In the genomic region with DNA sequence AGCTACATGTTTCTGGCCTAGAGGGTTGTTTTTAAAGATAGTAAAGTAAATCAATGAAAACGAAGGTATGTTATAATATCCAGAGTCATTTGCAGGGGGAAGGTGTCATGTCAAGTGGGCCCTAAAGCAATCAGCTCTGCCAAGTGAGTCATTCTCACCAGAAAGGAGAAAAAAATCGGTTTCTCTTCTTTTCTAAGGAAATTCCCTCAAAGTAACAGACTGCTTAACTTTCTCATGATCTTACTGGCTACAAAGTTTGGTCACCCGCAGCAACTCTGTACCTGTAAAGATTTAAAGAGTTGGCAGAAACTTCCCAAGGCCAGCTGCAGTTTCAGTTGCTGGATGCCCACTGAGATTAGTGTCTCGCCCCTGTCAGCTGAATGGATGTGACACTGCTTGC, we compare ENCODE assay signal across 1 cellular context.
TF ChIP-seq lines count a peak whose summit lies in the region.

No MANE protein-coding gene starts in this region.

TF ChIP-seq in GM12878, 131 proteins besides CTCF, POLR2A, EP300 and RAD21 (continued from another document):
- TF ChIP-seq, protein P1, sequence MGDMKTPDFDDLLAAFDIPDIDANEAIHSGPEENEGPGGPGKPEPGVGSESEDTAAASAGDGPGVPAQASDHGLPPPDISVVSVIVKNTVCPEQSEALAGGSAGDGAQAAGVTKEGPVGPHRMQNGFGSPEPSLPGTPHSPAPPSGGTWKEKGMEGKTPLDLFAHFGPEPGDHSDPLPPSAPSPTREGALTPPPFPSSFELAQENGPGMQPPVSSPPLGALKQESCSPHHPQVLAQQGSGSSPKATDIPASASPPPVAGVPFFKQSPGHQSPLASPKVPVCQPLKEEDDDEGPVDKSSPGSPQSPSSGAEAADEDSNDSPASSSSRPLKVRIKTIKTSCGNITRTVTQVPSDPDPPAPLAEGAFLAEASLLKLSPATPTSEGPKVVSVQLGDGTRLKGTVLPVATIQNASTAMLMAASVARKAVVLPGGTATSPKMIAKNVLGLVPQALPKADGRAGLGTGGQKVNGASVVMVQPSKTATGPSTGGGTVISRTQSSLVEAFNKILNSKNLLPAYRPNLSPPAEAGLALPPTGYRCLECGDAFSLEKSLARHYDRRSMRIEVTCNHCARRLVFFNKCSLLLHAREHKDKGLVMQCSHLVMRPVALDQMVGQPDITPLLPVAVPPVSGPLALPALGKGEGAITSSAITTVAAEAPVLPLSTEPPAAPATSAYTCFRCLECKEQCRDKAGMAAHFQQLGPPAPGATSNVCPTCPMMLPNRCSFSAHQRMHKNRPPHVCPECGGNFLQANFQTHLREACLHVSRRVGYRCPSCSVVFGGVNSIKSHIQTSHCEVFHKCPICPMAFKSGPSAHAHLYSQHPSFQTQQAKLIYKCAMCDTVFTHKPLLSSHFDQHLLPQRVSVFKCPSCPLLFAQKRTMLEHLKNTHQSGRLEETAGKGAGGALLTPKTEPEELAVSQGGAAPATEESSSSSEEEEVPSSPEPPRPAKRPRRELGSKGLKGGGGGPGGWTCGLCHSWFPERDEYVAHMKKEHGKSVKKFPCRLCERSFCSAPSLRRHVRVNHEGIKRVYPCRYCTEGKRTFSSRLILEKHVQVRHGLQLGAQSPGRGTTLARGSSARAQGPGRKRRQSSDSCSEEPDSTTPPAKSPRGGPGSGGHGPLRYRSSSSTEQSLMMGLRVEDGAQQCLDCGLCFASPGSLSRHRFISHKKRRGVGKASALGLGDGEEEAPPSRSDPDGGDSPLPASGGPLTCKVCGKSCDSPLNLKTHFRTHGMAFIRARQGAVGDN (IDR thresholded peaks at IDR 0.05): 0 out of 2 replicates have a peak, but pooled peaks have one; percentile 36
- TF ChIP-seq YY1 (IDR thresholded peaks at IDR 0.05; ENCODE audit: low read depth, low read length): no peak
- TF ChIP-seq, protein P2, sequence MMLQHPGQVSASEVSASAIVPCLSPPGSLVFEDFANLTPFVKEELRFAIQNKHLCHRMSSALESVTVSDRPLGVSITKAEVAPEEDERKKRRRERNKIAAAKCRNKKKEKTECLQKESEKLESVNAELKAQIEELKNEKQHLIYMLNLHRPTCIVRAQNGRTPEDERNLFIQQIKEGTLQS (IDR thresholded peaks at IDR 0.05; ENCODE audit: borderline replicate concordance, extremely low read depth, low read depth, low read length): no peak
- TF ChIP-seq ZZZ3 (IDR thresholded peaks at IDR 0.05; ENCODE audit: control insufficient read depth, insufficient read length, low read depth): no peak
- TF ChIP-seq POLR2AphosphoS2 (IDR thresholded peaks at IDR 0.05; ENCODE audit: low read depth, low read length): no peak
- no peak for TF ChIP-seq SMAD5 (IDR thresholded peaks at IDR 0.05; ENCODE audit: low read depth)
- no peak for TF ChIP-seq NR2F1 (conservative IDR thresholded peaks at IDR 0.05)
- TF ChIP-seq TBL1XR1 (IDR thresholded peaks at IDR 0.05; ENCODE audit: low read depth, low read length): no peak
- no peak for TF ChIP-seq MEF2A (IDR thresholded peaks at IDR 0.05; ENCODE audit: insufficient read depth, low read depth, low read length)
- TF ChIP-seq BMI1 (IDR thresholded peaks at IDR 0.05; ENCODE audit: borderline replicate concordance): no peak
- no peak for TF ChIP-seq NR2C1 (IDR thresholded peaks at IDR 0.05)
- no peak for TF ChIP-seq ZNF207 (IDR thresholded peaks at IDR 0.05; ENCODE audit: borderline replicate concordance)
- no peak for TF ChIP-seq SIX5 (IDR thresholded peaks at IDR 0.05; ENCODE audit: low read depth, low read length, severe bottlenecking)
- TF ChIP-seq SIN3A (IDR thresholded peaks at IDR 0.05; ENCODE audit: low read depth, low read length): no peak
- no peak for TF ChIP-seq SMARCA5 (IDR thresholded peaks at IDR 0.05)
- TF ChIP-seq BRCA1 (IDR thresholded peaks at IDR 0.05; ENCODE audit: low read depth, low read length): no peak
- no peak for TF ChIP-seq EGR1 (IDR thresholded peaks at IDR 0.05; ENCODE audit: borderline replicate concordance in 1 of 2, low read depth in 2 of 2, low read length in 2 of 2)
- TF ChIP-seq, protein P3, sequence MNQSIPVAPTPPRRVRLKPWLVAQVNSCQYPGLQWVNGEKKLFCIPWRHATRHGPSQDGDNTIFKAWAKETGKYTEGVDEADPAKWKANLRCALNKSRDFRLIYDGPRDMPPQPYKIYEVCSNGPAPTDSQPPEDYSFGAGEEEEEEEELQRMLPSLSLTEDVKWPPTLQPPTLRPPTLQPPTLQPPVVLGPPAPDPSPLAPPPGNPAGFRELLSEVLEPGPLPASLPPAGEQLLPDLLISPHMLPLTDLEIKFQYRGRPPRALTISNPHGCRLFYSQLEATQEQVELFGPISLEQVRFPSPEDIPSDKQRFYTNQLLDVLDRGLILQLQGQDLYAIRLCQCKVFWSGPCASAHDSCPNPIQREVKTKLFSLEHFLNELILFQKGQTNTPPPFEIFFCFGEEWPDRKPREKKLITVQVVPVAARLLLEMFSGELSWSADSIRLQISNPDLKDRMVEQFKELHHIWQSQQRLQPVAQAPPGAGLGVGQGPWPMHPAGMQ (IDR thresholded peaks at IDR 0.05; ENCODE audit: borderline replicate concordance): no peak
- TF ChIP-seq IKZF1 (conservative IDR thresholded peaks at IDR 0.05): peak; percentile 44
- TF ChIP-seq RB1 (IDR thresholded peaks at IDR 0.05; ENCODE audit: borderline replicate concordance): no peak
- peak; percentile 12; the same call in 1 of the 2 replicates for TF ChIP-seq RUNX3 (IDR thresholded peaks at IDR 0.05; ENCODE audit: low read length)
- no peak for TF ChIP-seq SUZ12 (IDR thresholded peaks at IDR 0.05; ENCODE audit: unreplicated experiment)
- no peak for TF ChIP-seq ZNF622 (IDR thresholded peaks at IDR 0.05)
- TF ChIP-seq MTA3 (IDR thresholded peaks at IDR 0.05; ENCODE audit: borderline replicate concordance, low read length): no peak
- TF ChIP-seq CEBPB (IDR thresholded peaks at IDR 0.05; ENCODE audit: borderline replicate concordance in 1 of 2, low read depth in 2 of 2, low read length in 2 of 2): no peak
- no peak for TF ChIP-seq RFX5 (IDR thresholded peaks at IDR 0.05; ENCODE audit: low read depth, low read length)
- no peak for TF ChIP-seq SPI1 (IDR thresholded peaks at IDR 0.05; ENCODE audit: borderline replicate concordance, insufficient read depth, low read depth, low read length)
- no peak for TF ChIP-seq STAT3 (IDR thresholded peaks at IDR 0.05; ENCODE audit: low read depth, low read length)
- TF ChIP-seq JUNB (IDR thresholded peaks at IDR 0.05): peak; percentile 71
- TF ChIP-seq SP1 (IDR thresholded peaks at IDR 0.05; ENCODE audit: low read depth, low read length): no peak
- TF ChIP-seq, protein P4, sequence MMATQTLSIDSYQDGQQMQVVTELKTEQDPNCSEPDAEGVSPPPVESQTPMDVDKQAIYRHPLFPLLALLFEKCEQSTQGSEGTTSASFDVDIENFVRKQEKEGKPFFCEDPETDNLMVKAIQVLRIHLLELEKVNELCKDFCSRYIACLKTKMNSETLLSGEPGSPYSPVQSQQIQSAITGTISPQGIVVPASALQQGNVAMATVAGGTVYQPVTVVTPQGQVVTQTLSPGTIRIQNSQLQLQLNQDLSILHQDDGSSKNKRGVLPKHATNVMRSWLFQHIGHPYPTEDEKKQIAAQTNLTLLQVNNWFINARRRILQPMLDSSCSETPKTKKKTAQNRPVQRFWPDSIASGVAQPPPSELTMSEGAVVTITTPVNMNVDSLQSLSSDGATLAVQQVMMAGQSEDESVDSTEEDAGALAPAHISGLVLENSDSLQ (IDR thresholded peaks at IDR 0.05): peak; percentile 32; the same call in 1 of the 2 replicates
- TF ChIP-seq ZSCAN29 (IDR thresholded peaks at IDR 0.05): 0 out of 2 replicates have a peak, but pooled peaks have one; percentile 21
- no peak for TF ChIP-seq SMC3 (IDR thresholded peaks at IDR 0.05; ENCODE audit: borderline replicate concordance, low read length)
- TF ChIP-seq RBBP5 (conservative IDR thresholded peaks at IDR 0.05): no peak
- TF ChIP-seq, protein P5, sequence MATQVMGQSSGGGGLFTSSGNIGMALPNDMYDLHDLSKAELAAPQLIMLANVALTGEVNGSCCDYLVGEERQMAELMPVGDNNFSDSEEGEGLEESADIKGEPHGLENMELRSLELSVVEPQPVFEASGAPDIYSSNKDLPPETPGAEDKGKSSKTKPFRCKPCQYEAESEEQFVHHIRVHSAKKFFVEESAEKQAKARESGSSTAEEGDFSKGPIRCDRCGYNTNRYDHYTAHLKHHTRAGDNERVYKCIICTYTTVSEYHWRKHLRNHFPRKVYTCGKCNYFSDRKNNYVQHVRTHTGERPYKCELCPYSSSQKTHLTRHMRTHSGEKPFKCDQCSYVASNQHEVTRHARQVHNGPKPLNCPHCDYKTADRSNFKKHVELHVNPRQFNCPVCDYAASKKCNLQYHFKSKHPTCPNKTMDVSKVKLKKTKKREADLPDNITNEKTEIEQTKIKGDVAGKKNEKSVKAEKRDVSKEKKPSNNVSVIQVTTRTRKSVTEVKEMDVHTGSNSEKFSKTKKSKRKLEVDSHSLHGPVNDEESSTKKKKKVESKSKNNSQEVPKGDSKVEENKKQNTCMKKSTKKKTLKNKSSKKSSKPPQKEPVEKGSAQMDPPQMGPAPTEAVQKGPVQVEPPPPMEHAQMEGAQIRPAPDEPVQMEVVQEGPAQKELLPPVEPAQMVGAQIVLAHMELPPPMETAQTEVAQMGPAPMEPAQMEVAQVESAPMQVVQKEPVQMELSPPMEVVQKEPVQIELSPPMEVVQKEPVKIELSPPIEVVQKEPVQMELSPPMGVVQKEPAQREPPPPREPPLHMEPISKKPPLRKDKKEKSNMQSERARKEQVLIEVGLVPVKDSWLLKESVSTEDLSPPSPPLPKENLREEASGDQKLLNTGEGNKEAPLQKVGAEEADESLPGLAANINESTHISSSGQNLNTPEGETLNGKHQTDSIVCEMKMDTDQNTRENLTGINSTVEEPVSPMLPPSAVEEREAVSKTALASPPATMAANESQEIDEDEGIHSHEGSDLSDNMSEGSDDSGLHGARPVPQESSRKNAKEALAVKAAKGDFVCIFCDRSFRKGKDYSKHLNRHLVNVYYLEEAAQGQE (IDR thresholded peaks at IDR 0.05; ENCODE audit: low read depth, low read length): no peak
- TF ChIP-seq, protein P6, sequence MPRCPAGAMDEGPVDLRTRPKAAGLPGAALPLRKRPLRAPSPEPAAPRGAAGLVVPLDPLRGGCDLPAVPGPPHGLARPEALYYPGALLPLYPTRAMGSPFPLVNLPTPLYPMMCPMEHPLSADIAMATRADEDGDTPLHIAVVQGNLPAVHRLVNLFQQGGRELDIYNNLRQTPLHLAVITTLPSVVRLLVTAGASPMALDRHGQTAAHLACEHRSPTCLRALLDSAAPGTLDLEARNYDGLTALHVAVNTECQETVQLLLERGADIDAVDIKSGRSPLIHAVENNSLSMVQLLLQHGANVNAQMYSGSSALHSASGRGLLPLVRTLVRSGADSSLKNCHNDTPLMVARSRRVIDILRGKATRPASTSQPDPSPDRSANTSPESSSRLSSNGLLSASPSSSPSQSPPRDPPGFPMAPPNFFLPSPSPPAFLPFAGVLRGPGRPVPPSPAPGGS (IDR thresholded peaks at IDR 0.05; ENCODE audit: borderline replicate concordance, insufficient read depth, low read depth, low read length, poor library complexity, severe bottlenecking): no peak
- TF ChIP-seq, protein P7, sequence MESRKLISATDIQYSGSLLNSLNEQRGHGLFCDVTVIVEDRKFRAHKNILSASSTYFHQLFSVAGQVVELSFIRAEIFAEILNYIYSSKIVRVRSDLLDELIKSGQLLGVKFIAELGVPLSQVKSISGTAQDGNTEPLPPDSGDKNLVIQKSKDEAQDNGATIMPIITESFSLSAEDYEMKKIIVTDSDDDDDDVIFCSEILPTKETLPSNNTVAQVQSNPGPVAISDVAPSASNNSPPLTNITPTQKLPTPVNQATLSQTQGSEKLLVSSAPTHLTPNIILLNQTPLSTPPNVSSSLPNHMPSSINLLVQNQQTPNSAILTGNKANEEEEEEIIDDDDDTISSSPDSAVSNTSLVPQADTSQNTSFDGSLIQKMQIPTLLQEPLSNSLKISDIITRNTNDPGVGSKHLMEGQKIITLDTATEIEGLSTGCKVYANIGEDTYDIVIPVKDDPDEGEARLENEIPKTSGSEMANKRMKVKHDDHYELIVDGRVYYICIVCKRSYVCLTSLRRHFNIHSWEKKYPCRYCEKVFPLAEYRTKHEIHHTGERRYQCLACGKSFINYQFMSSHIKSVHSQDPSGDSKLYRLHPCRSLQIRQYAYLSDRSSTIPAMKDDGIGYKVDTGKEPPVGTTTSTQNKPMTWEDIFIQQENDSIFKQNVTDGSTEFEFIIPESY (IDR thresholded peaks at IDR 0.05): no peak
- TF ChIP-seq NBN (IDR thresholded peaks at IDR 0.05): no peak
TF ChIP-seq in GM12878: peak in this region for 13.
